ENCODE assay signal across 24 cellular contexts in genomic region chr20:20740595-20740994, GRCh38. TPM values are rescaled to one million over a fixed set of nuclear protein-coding genes. Genes with fewer than 3 reads are reported as not detected.
DNase-seq lines count a peak whose midpoint lies in the region; ATAC-seq and TF ChIP-seq lines count a peak whose summit lies in the region.
"Had no signal": no experiment of that assay in that cellular context is flagged by ENCODE, and none has a peak within 500 bp of the region (broad histone marks: within the 10 kb centered on the region; RNA-seq: fewer than 3 reads in every experiment).

No MANE protein-coding gene starts in this region.

- H4K8ac ChIP-seq in IMR-90 (ENCODE audit: low read depth in 2 of 2, low read length in 2 of 2) = no peak overlapping the region

- no peaks in the 10 kb centered on the region for H3K79me1 ChIP-seq in IMR-90 (ENCODE audit: low read depth in 1 of 2, low read length in 2 of 2)

- no peaks in the 10 kb centered on the region for H3K9me3 Mint-ChIP-seq in activated CD4-positive, alpha-beta memory T cell treated with anti-CD3 and anti-CD28 coated beads, Interleukin-2, amount 10 ng/mL, durations not matched to agents 7 days and 5 days
- H3K9me3 Mint-ChIP-seq: activated naive CD4-positive, alpha-beta T cell treated with anti-CD3 and anti-CD28 coated beads, Interleukin-2, amount 50 U/mL, for 24 hours; CD4-positive, alpha-beta T cell; mesothelial cell of epicardium; stimulated activated effector memory CD8-positive, alpha-beta T cell treated with anti-CD3 and anti-CD28 coated beads, Interleukin-12 subunit alpha, Interleukin-12 subunit beta, amount 100 ng/mL, for 72 hours had no signal

- no peak overlapping the region for H3K23ac ChIP-seq in IMR-90 (ENCODE audit: low read depth, low read length)

- no peaks in the 10 kb centered on the region for H3K4me1 Mint-ChIP-seq in activated CD4-positive, alpha-beta memory T cell treated with anti-CD3 and anti-CD28 coated beads, Interleukin-2, amount 10 ng/mL, durations not matched to agents 7 days and 5 days
- H3K4me1 Mint-ChIP-seq: activated CD8-positive, alpha-beta memory T cell treated with anti-CD3 and anti-CD28 coated beads, Interleukin-2, amount 10 ng/mL, durations not matched to agents 7 days and 5 days; activated naive CD4-positive, alpha-beta T cell treated with anti-CD3 and anti-CD28 coated beads, Interleukin-2, amount 50 U/mL, for 24 hours; stimulated activated effector memory CD8-positive, alpha-beta T cell treated with anti-CD3 and anti-CD28 coated beads, Interleukin-12 subunit alpha, Interleukin-12 subunit beta, amount 100 ng/mL, for 72 hours had no signal

- no peak overlapping the region for H3K4ac ChIP-seq in IMR-90 (ENCODE audit: low read depth, low read length)

- H4K91ac ChIP-seq in IMR-90 (ENCODE audit: insufficient read depth, low read depth, low read length) = no peak overlapping the region

- no peak for TF ChIP-seq POLR2A in IMR-90 (IDR thresholded peaks at IDR 0.05; ENCODE audit: low read depth, low read length)
- TF ChIP-seq POLR2A in thyroid gland (IDR thresholded peaks at IDR 0.05) = no peak
- no peak for TF ChIP-seq POLR2A in transverse colon (IDR thresholded peaks at IDR 0.05)

- intact Hi-C loops in IMR-90 (cut with micrococcal nuclease) = no loop called here
- intact Hi-C loops in thyroid gland (cut with DNase I) = no loop called here
- intact Hi-C loops in transverse colon (cut with DNase I; ENCODE audit: low total_unique reads) = no loop called here

- no peak overlapping the region for H3K27ac ChIP-seq in IMR-90 (ENCODE audit: insufficient read depth, low read length)
- H3K27ac ChIP-seq in WERI-Rb-1 = no peak overlapping the region
- peak overlapping the region; percentile 72 to 92 (median 79) for H3K27ac ChIP-seq in thyroid gland
- H3K27ac ChIP-seq in transverse colon = no peak overlapping the region

- H3K27me3 Mint-ChIP-seq in activated CD4-positive, alpha-beta memory T cell treated with anti-CD3 and anti-CD28 coated beads, Interleukin-2, amount 10 ng/mL, durations not matched to agents 7 days and 5 days = peaks cover 27% of the 10 kb centered on the region
- H3K27me3 Mint-ChIP-seq: dendritic cell treated with granulocyte-macrophage colony-stimulating factor and Interleukin-4, amounts not matched to agents 40 ng/mL and 50 ng/mL, for 4 days had no signal

- 0 out of 2 replicates have a peak overlapping the region, but pooled peaks have one; percentile 3 for H3K56ac ChIP-seq in IMR-90 (ENCODE audit: extremely low read depth, insufficient read depth, low read length)

- CTCF ChIA-PET in IMR-90 (lab: Yijun Ruan, JAX) = no interaction called here
- CTCF ChIA-PET in activated CD4-positive, alpha-beta memory T cell treated with anti-CD3 and anti-CD28 coated beads, Interleukin-2, amount 10 ng/mL, durations not matched to agents 7 days and 5 days (lab: Charles Lee) = no interaction called here

- H3K4me2 ChIP-seq in IMR-90 (ENCODE audit: low read depth, low read length) = no peak overlapping the region

- no peak overlapping the region for H2BK120ac ChIP-seq in IMR-90 (ENCODE audit: low read depth, low read length)

- H2AFZ ChIP-seq in IMR-90 (replicated peaks; ENCODE audit: low read length, poor library complexity) = no peak overlapping the region

- H4K20me1 ChIP-seq in IMR-90 (ENCODE audit: insufficient read depth, low read length) = no peaks in the 10 kb centered on the region

- no peak overlapping the region for H2AK5ac ChIP-seq in IMR-90 (ENCODE audit: low read depth, low read length)

- H3K9me1 ChIP-seq in IMR-90 (ENCODE audit: insufficient read depth, low read length) = no peaks in the 10 kb centered on the region

- H3K4me1 ChIP-seq in IMR-90 (ENCODE audit: control insufficient read depth, insufficient read depth, low read length) (no peaks in the 10 kb centered on the region), thyroid gland (peaks cover 53% of the 10 kb centered on the region in 2 donors), transverse colon (peaks cover 8 to 28% (median 19%) of the 10 kb centered on the region in 4 donors)

- POLR2A ChIA-PET in IMR-90 (lab: Charles Lee; ENCODE audit: unreplicated experiment) = no interaction called here
- POLR2A ChIA-PET in activated CD4-positive, alpha-beta memory T cell treated with anti-CD3 and anti-CD28 coated beads, Interleukin-2, amount 10 ng/mL, durations not matched to agents 7 days and 5 days (lab: Charles Lee) = no interaction called here

- H3K27me3 ChIP-seq in IMR-90 (ENCODE audit: control insufficient read depth, insufficient read depth, low read length) (peaks cover 2% of the 10 kb centered on the region; the same call in 1 of the 2 replicates), WERI-Rb-1 (ENCODE audit: insufficient read depth, low read depth, severe bottlenecking) (no peaks in the 10 kb centered on the region), thyroid gland (no peaks in the 10 kb centered on the region), transverse colon (no peaks in the 10 kb centered on the region)
- H3K27me3 ChIP-seq: MG63 had no signal

- TF ChIP-seq RAD21 in IMR-90 (IDR thresholded peaks at IDR 0.05; ENCODE audit: low read length) = no peak

- no peak overlapping the region for H3K4me3 ChIP-seq in IMR-90 (ENCODE audit: insufficient read depth, low read depth, low read length)
- H3K4me3 ChIP-seq in WERI-Rb-1 (ENCODE audit: low read depth, low read length) = no peak overlapping the region
- H3K4me3 ChIP-seq in thyroid gland (replicated peaks in 1 of 3) = no peak overlapping the region
- no peak overlapping the region for H3K4me3 ChIP-seq in transverse colon
- H3K4me3 ChIP-seq: gastroesophageal sphincter, MG63 had no signal

- TF ChIP-seq EP300 in transverse colon (IDR thresholded peaks at IDR 0.05; ENCODE audit: low read depth) = no peak

- dilution Hi-C loops in IMR-90 (cut with HindIII; ENCODE audit: low sequenced_read_pairs, unreplicated experiment) = no loop called here

- no peak for ATAC-seq in IMR-90 (ENCODE audit: low read depth)
- ATAC-seq: activated CD8-positive, alpha-beta memory T cell treated with anti-CD3 and anti-CD28 coated beads, Interleukin-2, amount 10 ng/mL, durations not matched to agents 7 days and 5 days; gastroesophageal sphincter; left ventricle myocardium superior; naive thymus-derived CD8-positive, alpha-beta T cell; Right ventricle myocardium inferior; stimulated activated effector memory CD8-positive, alpha-beta T cell treated with anti-CD3 and anti-CD28 coated beads, Interleukin-12 subunit alpha, Interleukin-12 subunit beta, amount 100 ng/mL, for 72 hours had no signal

- DNase-seq in IMR-90 = no peak
- peak; percentile 30 to 66 for DNase-seq in NOMO-1 (lab: John Stamatoyannopoulos, UW; ENCODE audit: unreplicated experiment in 2 of 2)
- peak; percentile 16 for DNase-seq in WERI-Rb-1
- DNase-seq in thyroid gland = no peak
- DNase-seq in activated CD4-positive, alpha-beta memory T cell treated with anti-CD3 and anti-CD28 coated beads, Interleukin-2, amount 10 ng/mL, durations not matched to agents 7 days and 5 days = no peak
- no peak for DNase-seq in HCEC 1CT
- no peak for DNase-seq in transverse colon
- DNase-seq: activated CD4-positive, alpha-beta T cell treated with anti-CD3 and anti-CD28 coated beads for 48 hours; activated CD8-positive, alpha-beta memory T cell treated with anti-CD3 and anti-CD28 coated beads, Interleukin-2, amount 10 ng/mL, durations not matched to agents 7 days and 5 days; aorta; CD4-positive, alpha-beta T cell; DMS 273 treated with DMSO at 0.1 percent for 48 hours; hypothalamus; left ventricle myocardium superior; MG63; naive thymus-derived CD8-positive, alpha-beta T cell; NCI-H1694; NCI-H526 had no signal

- H3K9me3 ChIP-seq in IMR-90 (ENCODE audit: control insufficient read depth, insufficient read depth, low read length) (no peaks in the 10 kb centered on the region), WERI-Rb-1 (ENCODE audit: severe bottlenecking) (no peaks in the 10 kb centered on the region), thyroid gland (no peaks in the 10 kb centered on the region), transverse colon (no peaks in the 10 kb centered on the region)
- H3K9me3 ChIP-seq: gastroesophageal sphincter, MG63 had no signal

- TF ChIP-seq CTCF in IMR-90 (conservative IDR thresholded peaks at IDR 0.05; ENCODE audit: low read depth, low read length) (no peak), WERI-Rb-1 (IDR thresholded peaks at IDR 0.05; ENCODE audit: low read depth, low read length) (no peak), thyroid gland (IDR thresholded peaks at IDR 0.05) (no peak), transverse colon (IDR thresholded peaks at IDR 0.05) (no peak)

- in situ Hi-C loops in IMR-90 (cut with MboI; ENCODE audit: low sequenced_read_pairs) = no loop called here
- in situ Hi-C loops in transverse colon (cut with MboI; ENCODE audit: low pct_ligation_motif_present in 1 of 4, low pct_unique_long_range_greater_than_20kb in 1 of 4, low sequenced_read_pairs in 3 of 4) = no loop called here

- no peak overlapping the region for H3K18ac ChIP-seq in IMR-90 (ENCODE audit: low read depth, low read length)

- H3K27ac Mint-ChIP-seq in activated CD4-positive, alpha-beta memory T cell treated with anti-CD3 and anti-CD28 coated beads, Interleukin-2, amount 10 ng/mL, durations not matched to agents 7 days and 5 days = no peak overlapping the region
- H3K27ac Mint-ChIP-seq: activated CD8-positive, alpha-beta memory T cell treated with anti-CD3 and anti-CD28 coated beads, Interleukin-2, amount 10 ng/mL, durations not matched to agents 7 days and 5 days; activated naive CD4-positive, alpha-beta T cell treated with anti-CD3 and anti-CD28 coated beads, Interleukin-2, amount 50 U/mL, for 24 hours; CD4-positive, alpha-beta T cell; dendritic cell treated with granulocyte-macrophage colony-stimulating factor and Interleukin-4, amounts not matched to agents 40 ng/mL and 50 ng/mL, for 4 days; mesothelial cell of epicardium; naive thymus-derived CD8-positive, alpha-beta T cell; stimulated activated effector memory CD8-positive, alpha-beta T cell treated with anti-CD3 and anti-CD28 coated beads, Interleukin-12 subunit alpha, Interleukin-12 subunit beta, amount 100 ng/mL, for 72 hours had no signal

- no peak overlapping the region for H4K5ac ChIP-seq in IMR-90 (ENCODE audit: low read depth, low read length)

- no peak overlapping the region for H2BK20ac ChIP-seq in IMR-90 (ENCODE audit: low read depth, low read length)

- H3K4me3 Mint-ChIP-seq in activated CD4-positive, alpha-beta memory T cell treated with anti-CD3 and anti-CD28 coated beads, Interleukin-2, amount 10 ng/mL, durations not matched to agents 7 days and 5 days = no peak overlapping the region
- H3K4me3 Mint-ChIP-seq: activated CD8-positive, alpha-beta memory T cell treated with anti-CD3 and anti-CD28 coated beads, Interleukin-2, amount 10 ng/mL, durations not matched to agents 7 days and 5 days; activated naive CD4-positive, alpha-beta T cell treated with anti-CD3 and anti-CD28 coated beads, Interleukin-2, amount 50 U/mL, for 24 hours; CD4-positive, alpha-beta T cell; dendritic cell treated with granulocyte-macrophage colony-stimulating factor and Interleukin-4, amounts not matched to agents 40 ng/mL and 50 ng/mL, for 4 days; mesothelial cell of epicardium; naive thymus-derived CD8-positive, alpha-beta T cell; stimulated activated effector memory CD8-positive, alpha-beta T cell treated with anti-CD3 and anti-CD28 coated beads, Interleukin-12 subunit alpha, Interleukin-12 subunit beta, amount 100 ng/mL, for 72 hours had no signal

- H3K36me3 Mint-ChIP-seq in activated CD4-positive, alpha-beta memory T cell treated with anti-CD3 and anti-CD28 coated beads, Interleukin-2, amount 10 ng/mL, durations not matched to agents 7 days and 5 days (ENCODE audit: low read depth) = no peaks in the 10 kb centered on the region
- H3K36me3 Mint-ChIP-seq: activated CD8-positive, alpha-beta memory T cell treated with anti-CD3 and anti-CD28 coated beads, Interleukin-2, amount 10 ng/mL, durations not matched to agents 7 days and 5 days; activated naive CD4-positive, alpha-beta T cell treated with anti-CD3 and anti-CD28 coated beads, Interleukin-2, amount 50 U/mL, for 24 hours; mesothelial cell of epicardium; naive thymus-derived CD8-positive, alpha-beta T cell; stimulated activated effector memory CD8-positive, alpha-beta T cell treated with anti-CD3 and anti-CD28 coated beads, Interleukin-12 subunit alpha, Interleukin-12 subunit beta, amount 100 ng/mL, for 72 hours had no signal

- no peak overlapping the region for H2BK15ac ChIP-seq in IMR-90 (ENCODE audit: low read depth, low read length)

- H2AK9ac ChIP-seq in IMR-90 (replicated peaks; ENCODE audit: low read depth, low read length, poor library complexity) = no peak overlapping the region

- no peak overlapping the region for H3K9ac ChIP-seq in IMR-90 (ENCODE audit: low read depth, low read length)

- no peak overlapping the region for H2BK5ac ChIP-seq in IMR-90 (ENCODE audit: low read depth, low read length, poor library complexity, severe bottlenecking)

- H3K14ac ChIP-seq in IMR-90 (replicated peaks; ENCODE audit: low read depth, low read length) = no peak overlapping the region

- no CpG with 5 or more reads among the region's 4 CpGs for WGBS in IMR-90 (ENCODE audit: extremely low coverage in 2 of 2, insufficient read length in 1 of 2), 2 experiments
- WGBS in thyroid gland, 2 donors = 63 to 64% methylated on average over 4 of the region's 4 CpGs
- WGBS in transverse colon (ENCODE audit: low coverage in 1 of 2), 2 donors = 80 to 85% methylated on average over 1 to 4 of the region's 4 CpGs

- no TSS peak for BruUV-seq in IMR-90 (replicated peaks; lab: Mats Ljungman, UMichigan)

- H3K36me3 ChIP-seq in IMR-90 (ENCODE audit: control insufficient read depth, insufficient read depth, low read length) = no peaks in the 10 kb centered on the region
- H3K36me3 ChIP-seq in WERI-Rb-1 = no peaks in the 10 kb centered on the region
- no peaks in the 10 kb centered on the region for H3K36me3 ChIP-seq in thyroid gland
- H3K36me3 ChIP-seq in transverse colon = no peaks in the 10 kb centered on the region
- H3K36me3 ChIP-seq: gastroesophageal sphincter, MG63 had no signal

RNA-seq across cellular contexts. Expression of gene RALGAPA2, which starts 28.2 kb away (rescaled TPM):
- total RNA-seq in IMR-90 (2012; rRNA removed) (3.9 and 4.7 TPM in 2 replicates), thyroid gland (100 to 1,000 TPM in 1 of 4 donors, 10 to 100 TPM in 3; 89.7 to 126 (median 97.8) TPM), transverse colon (10 to 100 TPM; 29.5 to 84.0 (median 66.5) TPM)
- polyA plus RNA-seq in IMR-90 (2012; rRNA removed) = 1.1 and 1.3 TPM in 2 replicates
- 0.46 and 0.47 TPM in 2 replicates for polyA plus RNA-seq in IMR-90 (2012; cell fraction: cytosol; rRNA removed)
- polyA plus RNA-seq in IMR-90 (2012; cell fraction: nucleus; rRNA removed; ENCODE audit: low replicate concordance) = 1.1 and 3.5 TPM in 2 replicates
- 10 to 100 TPM; 16.5 to 20.6 TPM for total RNA-seq in activated CD4-positive, alpha-beta memory T cell treated with anti-CD3 and anti-CD28 coated beads, Interleukin-2, amount 10 ng/mL, durations not matched to agents 7 days and 5 days

Comparison
In these comparisons a context has a peak if more than half of its experiments do, and no peak if none do; other contexts are left out.
1. DNase-seq: peak in NOMO-1 (2 of 2) and WERI-Rb-1 (single experiment); none in IMR-90 (single experiment), thyroid gland (0 of 2), activated CD4-positive, alpha-beta memory T cell treated with anti-CD3 and anti-CD28 coated beads, Interleukin-2, amount 10 ng/mL, durations not matched to agents 7 days and 5 days (single experiment), HCEC 1CT (single experiment) and transverse colon (single experiment).
2. H3K27ac ChIP-seq: peak in thyroid gland (3 of 3); none in IMR-90 (single experiment), WERI-Rb-1 (single experiment) and transverse colon (0 of 4).